1 cellular context compared by ENCODE assay signal in genomic region chr9:127500862-127501261, GRCh38.
TF ChIP-seq lines count a peak whose summit lies in the region.

No MANE protein-coding gene starts in this region.

TF ChIP-seq in HepG2, 621 proteins besides CTCF, POLR2A, EP300 and RAD21:
- TF ChIP-seq ATAD3A (CRISPR knock-in tag; IDR thresholded peaks at IDR 0.05) (no peak), AGO2 (optimal IDR thresholded peaks at IDR 0.05; ENCODE audit: low read depth, low read length) (peak; percentile 78), EHMT2 (IDR thresholded peaks at IDR 0.05; ENCODE audit: borderline replicate concordance, low read depth, low read length) (no peak)
- TF ChIP-seq, protein P1, sequence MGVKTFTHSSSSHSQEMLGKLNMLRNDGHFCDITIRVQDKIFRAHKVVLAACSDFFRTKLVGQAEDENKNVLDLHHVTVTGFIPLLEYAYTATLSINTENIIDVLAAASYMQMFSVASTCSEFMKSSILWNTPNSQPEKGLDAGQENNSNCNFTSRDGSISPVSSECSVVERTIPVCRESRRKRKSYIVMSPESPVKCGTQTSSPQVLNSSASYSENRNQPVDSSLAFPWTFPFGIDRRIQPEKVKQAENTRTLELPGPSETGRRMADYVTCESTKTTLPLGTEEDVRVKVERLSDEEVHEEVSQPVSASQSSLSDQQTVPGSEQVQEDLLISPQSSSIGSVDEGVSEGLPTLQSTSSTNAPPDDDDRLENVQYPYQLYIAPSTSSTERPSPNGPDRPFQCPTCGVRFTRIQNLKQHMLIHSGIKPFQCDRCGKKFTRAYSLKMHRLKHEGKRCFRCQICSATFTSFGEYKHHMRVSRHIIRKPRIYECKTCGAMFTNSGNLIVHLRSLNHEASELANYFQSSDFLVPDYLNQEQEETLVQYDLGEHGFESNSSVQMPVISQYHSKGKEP (CRISPR knock-in tag; IDR thresholded peaks at IDR 0.05), result no peak
